In the genomic region with DNA sequence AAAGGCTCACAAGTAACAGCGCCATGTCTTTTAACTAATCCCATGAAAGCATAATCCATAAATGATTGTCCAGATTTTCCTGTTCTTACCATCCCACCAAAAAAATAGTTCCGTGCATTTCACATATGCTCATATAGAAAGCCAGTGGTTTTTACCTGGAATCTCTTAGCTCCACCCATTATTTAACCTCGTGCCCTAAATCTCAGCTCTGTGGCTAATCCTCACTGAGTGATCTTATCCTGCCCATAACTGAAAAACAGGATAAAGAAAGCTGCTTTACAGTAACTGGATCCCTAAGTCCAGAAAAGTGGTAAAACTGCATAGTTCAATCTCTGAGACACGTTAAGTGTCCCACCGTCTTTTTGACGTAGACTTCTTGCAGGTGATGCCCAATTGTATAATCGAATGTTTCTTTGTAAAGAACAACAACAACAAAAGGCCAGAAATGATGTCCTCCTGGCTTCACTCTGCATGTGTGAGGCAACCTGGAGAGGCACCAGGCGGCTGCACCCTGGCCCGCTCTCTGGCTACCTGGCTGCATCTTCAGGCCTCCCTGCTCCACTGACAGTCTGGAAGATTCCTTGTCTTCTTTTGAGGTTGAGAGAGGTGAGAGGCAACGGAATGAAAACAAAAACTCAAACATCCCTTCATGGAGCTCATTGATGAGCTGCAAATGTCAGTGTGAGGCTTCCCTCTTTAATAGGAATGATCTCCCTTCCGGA, we compare ENCODE assay signal across 29 cellular contexts. TPM values are rescaled to one million over a fixed set of nuclear protein-coding genes. Genes with fewer than 3 reads are reported as not detected.
DNase-seq lines count a peak whose midpoint lies in the region; ATAC-seq, FAIRE-seq and TF ChIP-seq lines count a peak whose summit lies in the region.
"Had no signal": no experiment of that assay in that cellular context is flagged by ENCODE, and none has a peak within 500 bp of the region (broad histone marks: within the 10 kb centered on the region; RNA-seq: fewer than 3 reads in every experiment).

No MANE protein-coding gene starts in this region.

- no peak overlapping the region for H3K4me3 ChIP-seq in A673 (ENCODE audit: low read depth, low read length, poor library complexity, severe bottlenecking)
- no peak overlapping the region for H3K4me3 ChIP-seq in Panc1 (ENCODE audit: low read depth in 2 of 2, low read length in 2 of 2)
- no peak overlapping the region for H3K4me3 ChIP-seq in mesodermal cell (ENCODE audit: extremely low read depth, insufficient read depth, low read length, poor library complexity, severe bottlenecking)
- H3K4me3 ChIP-seq in ascending aorta, result no peak overlapping the region
- H3K4me3 ChIP-seq: BLaER1, stomach, thyroid gland had no signal

- H3K4me1 ChIP-seq in A673 (ENCODE audit: insufficient read depth, low read length, poor library complexity, severe bottlenecking), result peaks cover 45% of the 10 kb centered on the region
- H3K4me1 ChIP-seq in Panc1 (ENCODE audit: control insufficient read depth, insufficient read depth, low read length), result peaks cover 96% of the 10 kb centered on the region
- H3K4me1 ChIP-seq in mesodermal cell (ENCODE audit: control insufficient read depth, insufficient read depth, low read length, poor library complexity, severe bottlenecking), result peaks cover 43% of the 10 kb centered on the region
- H3K4me1 ChIP-seq in ascending aorta, result peaks cover 0 to 26% of the 10 kb centered on the region in 2 donors
- H3K4me1 ChIP-seq: BLaER1 had no signal

- FAIRE-seq in H54 (lab: Jason Lieb, UNC), result peak; percentile 38

- no TSS peak for BruUV-seq in A673 (replicated peaks; lab: Mats Ljungman, UMichigan)
- no TSS peak for BruUV-seq in Panc1 (replicated peaks; lab: Mats Ljungman, UMichigan)

- intact Hi-C loops in A673 (cut with micrococcal nuclease; ENCODE audit: unreplicated experiment) (loop anchor here (10.0 kb wide), 1 partner anchor 105 kb away; no protein-coding TSS in a partner anchor), Panc1 (cut with micrococcal nuclease; ENCODE audit: unreplicated experiment) (no loop called here), ascending aorta (cut with DNase I) (no loop called here), natural killer cell (cut with micrococcal nuclease) (no loop called here)

- 81 to 92% methylated on average over 8 to 11 of the region's 11 CpGs for WGBS in mesodermal cell (ENCODE audit: insufficient coverage in 2 of 2), 2 experiments

- POLR2A ChIA-PET in A673 (lab: Charles Lee; ENCODE audit: low non-redundant PET) (no interaction called here), Panc1 (lab: Charles Lee) (interaction anchor here (0.7 to 1.1 kb wide), 2 partner anchors 11 to 16 kb away, joined by 3 read pairs; no protein-coding TSS in a partner anchor)

- in situ Hi-C loops in Panc1 (cut with HindIII; ENCODE audit: low pct_unique_long_range_greater_than_20kb, low sequenced_read_pairs), result no loop called here

- no peak for TF ChIP-seq POLR2A in H54 (IDR thresholded peaks at IDR 0.05; ENCODE audit: low read depth, low read length)

- H3K27me3 ChIP-seq in A673 (replicated peaks; ENCODE audit: insufficient read depth, low read depth, low read length, poor library complexity) (no peaks in the 10 kb centered on the region), Panc1 (ENCODE audit: control insufficient read depth, insufficient read depth, low read length) (no peaks in the 10 kb centered on the region), ascending aorta (no peaks in the 10 kb centered on the region)
- H3K27me3 ChIP-seq: BLaER1, stomach, thyroid gland had no signal

- TF ChIP-seq CTCF in A673 (conservative IDR thresholded peaks at IDR 0.05; ENCODE audit: low read depth, low read length), result no peak
- no peak for TF ChIP-seq CTCF in Panc1 (IDR thresholded peaks at IDR 0.05)
- TF ChIP-seq CTCF in ascending aorta (IDR thresholded peaks at IDR 0.05), result no peak
- TF ChIP-seq CTCF in natural killer cell (IDR thresholded peaks at IDR 0.05), result no peak

- ATAC-seq in Panc1 (no peak), natural killer cell (no peak)
- ATAC-seq: activated CD8-positive, alpha-beta memory T cell treated with anti-CD3 and anti-CD28 coated beads, Interleukin-2, amount 10 ng/mL, durations not matched to agents 7 days and 5 days; activated T-cell treated with anti-CD3 and anti-CD28 coated beads, Interleukin-2, amount 50 U/mL, for 72 hours; left ventricle myocardium superior; naive thymus-derived CD8-positive, alpha-beta T cell had no signal

- peaks cover 11% of the 10 kb centered on the region for H3K36me3 Mint-ChIP-seq in natural killer cell

- H3K9me3 Mint-ChIP-seq in natural killer cell, result no peaks in the 10 kb centered on the region
- H3K9me3 Mint-ChIP-seq: activated naive CD4-positive, alpha-beta T cell treated with anti-CD3 and anti-CD28 coated beads for 36 hours; activated T-cell treated with anti-CD3 and anti-CD28 coated beads, Interleukin-2, amount 50 U/mL, for 72 hours; naive thymus-derived CD8-positive, alpha-beta T cell had no signal

- peaks cover 13% of the 10 kb centered on the region for H3K36me3 ChIP-seq in A673 (ENCODE audit: insufficient read depth, low read length, poor library complexity, severe bottlenecking)
- peaks cover 22% of the 10 kb centered on the region; the same call in 1 of the 2 replicates for H3K36me3 ChIP-seq in Panc1 (ENCODE audit: control insufficient read depth, insufficient read depth, low read length)
- peaks cover 37% of the 10 kb centered on the region for H3K36me3 ChIP-seq in mesodermal cell (ENCODE audit: control insufficient read depth, insufficient read depth, low read length)
- no peaks in the 10 kb centered on the region for H3K36me3 ChIP-seq in ascending aorta
- H3K36me3 ChIP-seq: thyroid gland had no signal

- H3K27me3 Mint-ChIP-seq in natural killer cell (ENCODE audit: low read depth in 2 of 2), result no peaks in the 10 kb centered on the region
- H3K27me3 Mint-ChIP-seq: activated CD8-positive, alpha-beta memory T cell treated with anti-CD3 and anti-CD28 coated beads, Interleukin-2, amount 10 ng/mL, durations not matched to agents 7 days and 5 days; naive thymus-derived CD8-positive, alpha-beta T cell had no signal

- H3K4me3 Mint-ChIP-seq in natural killer cell, result no peak overlapping the region
- H3K4me3 Mint-ChIP-seq: activated CD8-positive, alpha-beta memory T cell treated with anti-CD3 and anti-CD28 coated beads, Interleukin-2, amount 10 ng/mL, durations not matched to agents 7 days and 5 days; activated naive CD4-positive, alpha-beta T cell treated with anti-CD3 and anti-CD28 coated beads for 36 hours; activated T-cell treated with anti-CD3 and anti-CD28 coated beads, Interleukin-2, amount 50 U/mL, for 72 hours; naive thymus-derived CD8-positive, alpha-beta T cell had no signal

- H3K27ac ChIP-seq in A673 (ENCODE audit: low read depth, low read length, poor library complexity, severe bottlenecking) (peak overlapping the region; percentile 2), Panc1 (ENCODE audit: low read length) (peak overlapping the region; percentile 99), mesodermal cell (ENCODE audit: low read depth, low read length, severe bottlenecking) (peak overlapping the region; percentile 39), ascending aorta (no peak overlapping the region)
- H3K27ac ChIP-seq: BLaER1, KMS-11, stomach, thyroid gland, VCaP had no signal

- H3K27ac Mint-ChIP-seq in natural killer cell, result peak overlapping the region in 1 of 2 donors; percentile 8
- H3K27ac Mint-ChIP-seq: activated CD8-positive, alpha-beta memory T cell treated with anti-CD3 and anti-CD28 coated beads, Interleukin-2, amount 10 ng/mL, durations not matched to agents 7 days and 5 days; activated naive CD4-positive, alpha-beta T cell treated with anti-CD3 and anti-CD28 coated beads for 36 hours; activated T-cell treated with anti-CD3 and anti-CD28 coated beads, Interleukin-2, amount 50 U/mL, for 72 hours; naive thymus-derived CD8-positive, alpha-beta T cell had no signal

- CTCF ChIA-PET in A673 (lab: Charles Lee), result no interaction called here
- CTCF ChIA-PET in Panc1 (lab: Charles Lee), result no interaction called here

- peaks cover 9 to 10% of the 10 kb centered on the region in 2 donors for H3K4me1 Mint-ChIP-seq in natural killer cell

- DNase-seq in A673 (ENCODE audit: low spot score) (no peak), H54 (ENCODE audit: insufficient read length, low spot score) (no peak), Panc1 (ENCODE audit: low read depth, low spot score) (no peak), EL (no peak), activated T-cell treated with anti-CD3 and anti-CD28 coated beads for 4 hours (no peak), ascending aorta (ENCODE audit: low spot score in 2 of 2) (no peak), natural killer cell (no peak)
- DNase-seq: activated CD4-positive, alpha-beta T cell treated with anti-CD3 and anti-CD28 coated beads, Interleukin-2, amount 50 U/mL, for 1 hour; activated CD8-positive, alpha-beta memory T cell treated with anti-CD3 and anti-CD28 coated beads, Interleukin-2, amount 10 ng/mL, durations not matched to agents 7 days and 5 days; activated naive CD4-positive, alpha-beta T cell treated with anti-CD3 and anti-CD28 coated beads for 36 hours; activated T-cell treated with anti-CD3 and anti-CD28 coated beads, Interleukin-2, amount 50 U/mL, for 72 hours; DND-41; effector CD4-positive, alpha-beta T cell; erythroblast; glutamatergic neuron; islet precursor cell; left ventricle myocardium superior; naive thymus-derived CD8-positive, alpha-beta T cell; NCI-H1417; NCI-H2029 treated with DMSO at 0.1 percent for 48 hours; small intestine; stimulated activated CD4-positive, alpha-beta T cell treated with anti-CD3 and anti-CD28 coated beads, Interleukin-1b, Interleukin-23, amount 100 ng/mL, for 48 hours; stimulated activated CD8-positive, alpha-beta memory T cell treated with anti-CD3 and anti-CD28 coated beads, Interleukin-4, amount 100 ng/mL, for 48 hours; stomach; thyroid gland had no signal

- H3K9me3 ChIP-seq in A673 (ENCODE audit: low read depth, low read length, poor library complexity, severe bottlenecking) (no peaks in the 10 kb centered on the region), Panc1 (ENCODE audit: control insufficient read depth, insufficient read depth, low read depth, low read length) (no peaks in the 10 kb centered on the region), mesodermal cell (ENCODE audit: control insufficient read depth, low read length) (no peaks in the 10 kb centered on the region), ascending aorta (no peaks in the 10 kb centered on the region)
- H3K9me3 ChIP-seq: BLaER1, stomach, thyroid gland had no signal

RNA-seq across cellular contexts. Expression of a gene that starts 38.6 kb away (rescaled TPM):
- 57.5 and 62.9 TPM in 2 replicates for total RNA-seq in A673 (2021)
- 51.1 TPM for total RNA-seq in Panc1 (2021; ENCODE audit: unreplicated experiment)
- polyA plus RNA-seq in Panc1 (2012; ENCODE audit: insufficient read length), result 37.1 TPM
- 62.1 TPM for polyA plus RNA-seq in mesodermal cell (2013, experiment 1 of 2)
- polyA plus RNA-seq in mesodermal cell (2013, experiment 2 of 2), result 73.6 TPM
- 31.8 TPM for total RNA-seq in ascending aorta
- total RNA-seq in natural killer cell, result 10 to 100 TPM; 25.9 to 41.7 (median 36.0) TPM

Comparison
In these comparisons a context has a peak if more than half of its experiments do, and no peak if none do; other contexts are left out.
1. H3K27ac ChIP-seq: peak in A673 (single experiment), Panc1 (single experiment) and mesodermal cell (single experiment); none in ascending aorta (0 of 2).